ENCODE assay signal across 8 cellular contexts in the genomic region with DNA sequence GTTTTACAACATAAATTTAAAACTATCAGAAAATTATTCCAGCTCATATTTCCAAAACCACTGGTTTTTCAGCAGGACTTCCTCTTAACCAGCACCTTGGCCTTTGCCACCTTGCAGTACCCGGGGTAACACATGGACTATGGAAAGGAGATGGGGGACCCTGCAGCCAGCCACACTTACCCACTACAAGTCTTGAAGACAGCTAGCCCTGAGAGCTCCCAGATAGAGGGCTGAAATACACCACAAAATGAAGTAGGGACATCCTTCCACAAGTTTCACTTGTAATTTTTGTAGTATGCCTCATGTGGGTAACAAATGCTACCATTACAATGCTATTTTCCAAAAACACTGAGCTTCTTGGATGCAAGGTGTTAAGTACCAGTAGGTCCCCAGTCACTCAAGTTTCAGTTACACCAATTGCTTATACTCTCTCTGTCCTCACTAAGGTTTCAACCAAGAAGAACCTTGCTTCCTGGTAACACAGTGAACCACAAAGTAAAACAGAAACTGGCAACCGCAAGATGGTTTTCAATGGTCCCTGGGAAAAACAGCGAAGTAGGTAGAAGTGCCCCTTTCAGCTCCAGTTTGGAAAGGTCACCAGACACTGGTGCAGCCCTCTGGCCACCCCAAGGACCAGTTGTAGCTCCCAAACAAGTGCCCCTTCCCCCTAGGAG.
DNase-seq lines count a peak whose midpoint lies in the region; ATAC-seq, FAIRE-seq and TF ChIP-seq lines count a peak whose summit lies in the region.

No MANE protein-coding gene starts in this region.

- no peak overlapping the region for H4K91ac ChIP-seq in mesenchymal stem cell (ENCODE audit: low read length)

- RAD21 ChIA-PET in GM12878 (lab: Charles Lee; ENCODE audit: unreplicated experiment) = interaction anchor here (0.8 to 3.2 kb wide), 32 partner anchors 9 to 252 kb away, joined by 3 to 32 read pairs (median 6); no protein-coding TSS in a partner anchor

- no peak for TF ChIP-seq POLR2A in GM12878 (IDR thresholded peaks at IDR 0.05; ENCODE audit: low read depth, low read length)

- SMC1A ChIA-PET in GM12878 (lab: Charles Lee; ENCODE audit: uncharacterized antibody, unreplicated experiment) = interaction anchor here (0.7 to 3.6 kb wide), 53 partner anchors 8 to 253 kb away, joined by 3 to 50 read pairs (median 5); a partner anchor contains a TSS

- peak overlapping the region; percentile 36 for H3K4me3 ChIP-seq in GM12865 (ENCODE audit: low read depth, low read length)
- 0 out of 2 replicates have a peak overlapping the region, but pooled peaks have one; percentile 3 for H3K4me3 ChIP-seq in GM12878
- H3K4me3 ChIP-seq in mesenchymal stem cell (ENCODE audit: insufficient read depth in 1 of 2, low read depth in 1 of 2, low read length in 2 of 2) = no peak overlapping the region

- CTCF ChIA-PET in GM12878 (lab: Yijun Ruan, JAX) = interaction anchor here (0.6 to 3.3 kb wide), 21 partner anchors 9 to 221 kb away, joined by 3 to 23 read pairs (median 3); a partner anchor contains a TSS

- no peak overlapping the region for H2BK15ac ChIP-seq in mesenchymal stem cell (ENCODE audit: low read depth, poor library complexity, severe bottlenecking)

- no peak overlapping the region for H2BK120ac ChIP-seq in mesenchymal stem cell (ENCODE audit: low read depth, low read length)

- intact Hi-C loops in GM12878 (cut with micrococcal nuclease; ENCODE audit: unreplicated experiment) = no loop called here

- no peaks in the 10 kb centered on the region for H3K27me3 ChIP-seq in GM12878 (replicated peaks in 1 of 2; ENCODE audit: control insufficient read depth in 2 of 2, insufficient read depth in 2 of 2, low read length in 1 of 2)
- no peaks in the 10 kb centered on the region for H3K27me3 ChIP-seq in mesenchymal stem cell (ENCODE audit: control insufficient read depth in 1 of 2, insufficient read depth in 1 of 2, low read length in 2 of 2)

- H3K4ac ChIP-seq in mesenchymal stem cell (ENCODE audit: low read depth in 1 of 2, low read length in 2 of 2) = no peak overlapping the region

- H3K27ac ChIP-seq in GM12878 (ENCODE audit: control insufficient read depth, insufficient read depth) (peak overlapping the region; percentile 41), mesenchymal stem cell (ENCODE audit: low read length, poor library complexity, severe bottlenecking) (no peak overlapping the region)

- H4K8ac ChIP-seq in mesenchymal stem cell (ENCODE audit: low read length) = no peak overlapping the region

- no peak overlapping the region for H2AFZ ChIP-seq in GM12878 (ENCODE audit: control insufficient read depth, low read depth, low read length)
- H2AFZ ChIP-seq in mesenchymal stem cell (ENCODE audit: low read depth, low read length) = no peak overlapping the region

- no peak for TF ChIP-seq RAD21 in GM12878 (IDR thresholded peaks at IDR 0.05; ENCODE audit: insufficient read depth, low read depth, low read length)

- H3K36me3 ChIP-seq in GM12878 (ENCODE audit: control insufficient read depth in 2 of 2, insufficient read depth in 2 of 2, low read length in 1 of 2) = no peaks in the 10 kb centered on the region; a peak in 1 of 4 replicates
- no peaks in the 10 kb centered on the region for H3K36me3 ChIP-seq in mesenchymal stem cell (ENCODE audit: control insufficient read depth in 1 of 2, insufficient read depth in 2 of 2, low read depth in 1 of 2, low read length in 2 of 2)

- no peak overlapping the region for H2AK5ac ChIP-seq in mesenchymal stem cell (ENCODE audit: low read length, severe bottlenecking)

- no peak overlapping the region for H2BK5ac ChIP-seq in mesenchymal stem cell (ENCODE audit: low read depth, low read length, poor library complexity, severe bottlenecking)

- H2BK12ac ChIP-seq in mesenchymal stem cell (ENCODE audit: low read length in 2 of 2) = peak overlapping the region in 1 of 2 experiments; percentile 3

- H3K4me1 ChIP-seq in GM12878 (ENCODE audit: control insufficient read depth, insufficient read depth, low read length) (peaks cover 45% of the 10 kb centered on the region), mesenchymal stem cell (ENCODE audit: control insufficient read depth, insufficient read depth, low read depth, low read length) (no peaks in the 10 kb centered on the region)

- WGBS in GM12878 (ENCODE audit: insufficient coverage, insufficient replicate concordance, low lambda C conversion rate, missing lambda C conversion rate) = 2% methylated on average over 3 of the region's 3 CpGs
- WGBS in mesenchymal stem cell = 96% methylated on average over 3 of the region's 3 CpGs

- H3K18ac ChIP-seq in mesenchymal stem cell (ENCODE audit: low read depth in 1 of 2, low read length in 2 of 2) = no peak overlapping the region

- no peak overlapping the region for H3K14ac ChIP-seq in mesenchymal stem cell (ENCODE audit: low read length in 2 of 2)

- peak; percentile 95 for FAIRE-seq in GM12878 (lab: Jason Lieb, UNC)

- ATAC-seq in GM19452 (IDR thresholded peaks at IDR 0.05; ENCODE audit: unreplicated experiment) (peak; percentile 34), HG03175 (IDR thresholded peaks at IDR 0.05; ENCODE audit: unreplicated experiment) (peak; percentile 39), GM12878 (peak; percentile 64)

- POLR2A ChIA-PET in GM12878 (lab: Charles Lee) = interaction anchor here (0.6 to 3.6 kb wide), 19 partner anchors 11 to 289 kb away, joined by 3 to 24 read pairs (median 4); a partner anchor contains a TSS

- H3K79me2 ChIP-seq in GM12878 (ENCODE audit: control insufficient read depth, insufficient read depth, low read length) = peaks cover under 1% of the 10 kb centered on the region

- no TSS peak for BruUV-seq in GM12878 (replicated peaks; lab: Mats Ljungman, UMichigan)

- H3K9ac ChIP-seq in GM12878 (ENCODE audit: control insufficient read depth, insufficient read depth, low read length) (peak overlapping the region; percentile 36; the same call in 1 of the 2 replicates), mesenchymal stem cell (ENCODE audit: low read length) (no peak overlapping the region)

- peak; percentile 89 for DNase-seq in GM12865 (ENCODE audit: low read depth)
- DNase-seq in GM12878 (ENCODE audit: low read depth, low spot score) = peak; percentile 90
- DNase-seq in NCI-H1417 (lab: John Stamatoyannopoulos, UW) = no peak
- DNase-seq in UCSD-AML1 (lab: John Stamatoyannopoulos, UW; ENCODE audit: unreplicated experiment) = no peak
- DNase-seq in mesenchymal stem cell = no peak
- DNase-seq in DMS114 treated with DMSO at 0.1 percent for 48 hours (lab: John Stamatoyannopoulos, UW; ENCODE audit: unreplicated experiment) = no peak

- TF ChIP-seq EP300 in GM12878 (IDR thresholded peaks at IDR 0.05; ENCODE audit: borderline replicate concordance in 1 of 2, control insufficient read depth in 1 of 2, low read depth in 2 of 2, low read length in 2 of 2) = peak; percentile 59 to 66; a peak in 1 of 4 replicates

- TF ChIP-seq CTCF in GM12865 (IDR thresholded peaks at IDR 0.05; ENCODE audit: insufficient read depth, low read depth, low read length, missing control alignments) = no peak
- no peak for TF ChIP-seq CTCF in GM12878 (IDR thresholded peaks at IDR 0.05 in 2 of 3, conservative IDR thresholded peaks at IDR 0.05 in 1 of 3; ENCODE audit: control insufficient read depth in 2 of 3, extremely low read depth in 1 of 3, insufficient read depth in 1 of 3, low read depth in 3 of 3, low read length in 3 of 3)

- in situ Hi-C loops in GM12878 (cut with MboI) = no loop called here

- no peaks in the 10 kb centered on the region for H4K20me1 ChIP-seq in GM12878 (ENCODE audit: control insufficient read depth, insufficient read depth)

- H3K79me1 ChIP-seq in mesenchymal stem cell (replicated peaks; ENCODE audit: low read length, poor library complexity, severe bottlenecking) = peaks cover 14% of the 10 kb centered on the region

- no peak overlapping the region for H3K23ac ChIP-seq in mesenchymal stem cell (ENCODE audit: low read length in 2 of 2)

- H3K4me2 ChIP-seq in GM12878 (ENCODE audit: control insufficient read depth, insufficient read depth) (peak overlapping the region; percentile 89), mesenchymal stem cell (ENCODE audit: low read length, poor library complexity, severe bottlenecking) (no peak overlapping the region)

- H3K9me3 ChIP-seq in GM12878 (replicated peaks; ENCODE audit: control insufficient read depth, insufficient read depth, low read length) (no peaks in the 10 kb centered on the region), mesenchymal stem cell (ENCODE audit: control insufficient read depth, low read length) (no peaks in the 10 kb centered on the region)

TF ChIP-seq in GM12878, 131 proteins besides CTCF, POLR2A, EP300 and RAD21 (continues in another document):
- peak; percentile 62; the same call in 1 of the 2 replicates for TF ChIP-seq NBN (IDR thresholded peaks at IDR 0.05)
- TF ChIP-seq, protein P1, sequence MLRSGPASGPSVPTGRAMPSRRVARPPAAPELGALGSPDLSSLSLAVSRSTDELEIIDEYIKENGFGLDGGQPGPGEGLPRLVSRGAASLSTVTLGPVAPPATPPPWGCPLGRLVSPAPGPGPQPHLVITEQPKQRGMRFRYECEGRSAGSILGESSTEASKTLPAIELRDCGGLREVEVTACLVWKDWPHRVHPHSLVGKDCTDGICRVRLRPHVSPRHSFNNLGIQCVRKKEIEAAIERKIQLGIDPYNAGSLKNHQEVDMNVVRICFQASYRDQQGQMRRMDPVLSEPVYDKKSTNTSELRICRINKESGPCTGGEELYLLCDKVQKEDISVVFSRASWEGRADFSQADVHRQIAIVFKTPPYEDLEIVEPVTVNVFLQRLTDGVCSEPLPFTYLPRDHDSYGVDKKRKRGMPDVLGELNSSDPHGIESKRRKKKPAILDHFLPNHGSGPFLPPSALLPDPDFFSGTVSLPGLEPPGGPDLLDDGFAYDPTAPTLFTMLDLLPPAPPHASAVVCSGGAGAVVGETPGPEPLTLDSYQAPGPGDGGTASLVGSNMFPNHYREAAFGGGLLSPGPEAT (IDR thresholded peaks at IDR 0.05; ENCODE audit: low read depth) = peak; percentile 91
- TF ChIP-seq ZNF24 (IDR thresholded peaks at IDR 0.05) = peak; percentile 37; the same call in 1 of the 2 replicates
- peak; percentile 43; the same call in 1 of the 2 replicates for TF ChIP-seq ATF7 (IDR thresholded peaks at IDR 0.05; ENCODE audit: low read depth)
- TF ChIP-seq, protein P2, sequence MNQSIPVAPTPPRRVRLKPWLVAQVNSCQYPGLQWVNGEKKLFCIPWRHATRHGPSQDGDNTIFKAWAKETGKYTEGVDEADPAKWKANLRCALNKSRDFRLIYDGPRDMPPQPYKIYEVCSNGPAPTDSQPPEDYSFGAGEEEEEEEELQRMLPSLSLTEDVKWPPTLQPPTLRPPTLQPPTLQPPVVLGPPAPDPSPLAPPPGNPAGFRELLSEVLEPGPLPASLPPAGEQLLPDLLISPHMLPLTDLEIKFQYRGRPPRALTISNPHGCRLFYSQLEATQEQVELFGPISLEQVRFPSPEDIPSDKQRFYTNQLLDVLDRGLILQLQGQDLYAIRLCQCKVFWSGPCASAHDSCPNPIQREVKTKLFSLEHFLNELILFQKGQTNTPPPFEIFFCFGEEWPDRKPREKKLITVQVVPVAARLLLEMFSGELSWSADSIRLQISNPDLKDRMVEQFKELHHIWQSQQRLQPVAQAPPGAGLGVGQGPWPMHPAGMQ (IDR thresholded peaks at IDR 0.05; ENCODE audit: borderline replicate concordance) = no peak
- TF ChIP-seq NFIC (IDR thresholded peaks at IDR 0.05; ENCODE audit: low read depth, low read length) = peak; percentile 75

Comparison
In these comparisons a context has a peak if more than half of its experiments do, and no peak if none do; other contexts are left out.
1. DNase-seq: peak in GM12865 (single experiment) and GM12878 (single experiment); none in NCI-H1417 (0 of 3), UCSD-AML1 (single experiment), mesenchymal stem cell (single experiment) and DMS114 treated with DMSO at 0.1 percent for 48 hours (single experiment).
2. H3K4me3 ChIP-seq: peak in GM12865 (single experiment) and GM12878 (single experiment); none in mesenchymal stem cell (0 of 2).
3. Peak in every context shown above with its lines, with median percentiles within 50 percentile points of each other: ATAC-seq.